1 cellular context compared by ENCODE assay signal in genomic region chr1:116693759-116694482, GRCh38.
TF ChIP-seq lines count a peak whose summit lies in the region.

No MANE protein-coding gene starts in this region.

TF ChIP-seq in WTC11, 78 proteins besides CTCF, POLR2A, EP300 and RAD21 (continued from another document):
- TF ChIP-seq ARID4B (CRISPR knock-in tag; IDR thresholded peaks at IDR 0.05; ENCODE audit: borderline replicate concordance) (no peak), JAZF1 (CRISPR knock-in tag; IDR thresholded peaks at IDR 0.05) (no peak), PRDM15 (CRISPR knock-in tag; IDR thresholded peaks at IDR 0.05) (no peak), CREM (CRISPR knock-in tag; IDR thresholded peaks at IDR 0.05) (no peak), TCF7 (CRISPR knock-in tag; IDR thresholded peaks at IDR 0.05; ENCODE audit: low read depth) (no peak), CDX4 (CRISPR knock-in tag; IDR thresholded peaks at IDR 0.05; ENCODE audit: borderline replicate concordance) (no peak)
TF ChIP-seq in WTC11: peak in this region for 0.
